ENCODE assay signal across 13 cellular contexts in genomic region chr4:72858328-72858727, GRCh38.
A peak's percentile ranks its signal among the peaks of the same experiment; 100 is the strongest.
DNase-seq lines count a peak whose midpoint lies in the region; ATAC-seq and TF ChIP-seq lines count a peak whose summit lies in the region.
"Had no signal": no experiment of that assay in that cellular context is flagged by ENCODE, and none has a peak within 500 bp of the region (broad histone marks: within the 10 kb centered on the region; RNA-seq: fewer than 3 reads in every experiment).

No MANE protein-coding gene starts in this region.

- no peaks in the 10 kb centered on the region for H3K9me3 ChIP-seq in lung (ENCODE audit: control insufficient read depth in 2 of 2, insufficient read depth in 1 of 2, low read length in 1 of 2)
- no peaks in the 10 kb centered on the region for H3K9me3 ChIP-seq in ascending aorta
- H3K9me3 ChIP-seq in body of pancreas: no peaks in the 10 kb centered on the region

- in situ Hi-C loops in astrocyte of the spinal cord (cut with HindIII; ENCODE audit: low sequenced_read_pairs): no loop called here

- H3K27ac ChIP-seq in lung (ENCODE audit: low read depth in 1 of 2, low read length in 1 of 2) (no peak overlapping the region), ascending aorta (no peak overlapping the region), body of pancreas (no peak overlapping the region)

- H3K4me1 ChIP-seq in lung (ENCODE audit: control insufficient read depth in 2 of 2, insufficient read depth in 2 of 2, low read length in 2 of 2) (no peaks in the 10 kb centered on the region), ascending aorta (no peaks in the 10 kb centered on the region), body of pancreas (no peaks in the 10 kb centered on the region)

- ATAC-seq in lung (ENCODE audit: insufficient read depth, low FRiP score) (peak; percentile 78), body of pancreas (no peak)

- no peak for TF ChIP-seq POLR2A in body of pancreas (IDR thresholded peaks at IDR 0.05)

- whole genome bisulfite sequencing in lung, 2 donors: 61 to 84% methylated on average over 4 of the region's 4 CpGs
- 60 to 69% methylated on average over 4 of the region's 4 CpGs for WGBS in body of pancreas, 2 donors

- no peaks in the 10 kb centered on the region for H3K36me3 ChIP-seq in lung (ENCODE audit: control insufficient read depth in 2 of 2, insufficient read depth in 2 of 2, low read length in 2 of 2)
- H3K36me3 ChIP-seq in ascending aorta: no peaks in the 10 kb centered on the region
- H3K36me3 ChIP-seq in body of pancreas (replicated peaks in 1 of 2; ENCODE audit: insufficient read depth in 1 of 2, low read depth in 2 of 2): no peaks in the 10 kb centered on the region

- H3K27ac Mint-ChIP-seq in progenitor cell of endocrine pancreas: no peak overlapping the region

- intact Hi-C loops in ascending aorta (cut with DNase I): no loop called here
- intact Hi-C loops in body of pancreas (cut with DNase I): no loop called here

- no peaks in the 10 kb centered on the region for H3K4me1 Mint-ChIP-seq in progenitor cell of endocrine pancreas (ENCODE audit: low read depth)

- H3K9me3 Mint-ChIP-seq in progenitor cell of endocrine pancreas (ENCODE audit: low read depth): no peaks in the 10 kb centered on the region

- DNase-seq in AG09319 (ENCODE audit: extremely low read depth, low read depth): peak; percentile 23
- peak; percentile 16 for DNase-seq in HPDE6-E6E7 (ENCODE audit: extremely low spot score)
- DNase-seq in astrocyte of the spinal cord (ENCODE audit: low read depth, low spot score): peak; percentile 82
- no peak for DNase-seq in lung (ENCODE audit: low spot score)
- no peak for DNase-seq in progenitor cell of endocrine pancreas (ENCODE audit: low spot score, unreplicated experiment)
- no peak for DNase-seq in ascending aorta (ENCODE audit: low spot score in 2 of 2)
- no peak for DNase-seq in activated CD4-positive, alpha-beta T cell treated with anti-CD3 and anti-CD28 coated beads for 4 hours
- no peak for DNase-seq in body of pancreas
- DNase-seq: activated CD8-positive, alpha-beta memory T cell treated with anti-CD3 and anti-CD28 coated beads, Interleukin-2, amount 50 U/mL, for 4 hours; GOT3; NCI-H1417 treated with DMSO at 0.1 percent for 48 hours; NCI-H510A treated with DMSO at 0.1 percent for 48 hours; SHP77 had no signal

- TF ChIP-seq CTCF in AG09319 (IDR thresholded peaks at IDR 0.05; ENCODE audit: low read depth, low read length) (no peak), astrocyte of the spinal cord (IDR thresholded peaks at IDR 0.05; ENCODE audit: low read depth, low read length) (no peak), lung (IDR thresholded peaks at IDR 0.05; ENCODE audit: control extremely low read depth, extremely low read depth) (no peak), progenitor cell of endocrine pancreas (IDR thresholded peaks at IDR 0.05; ENCODE audit: unreplicated experiment) (no peak), ascending aorta (IDR thresholded peaks at IDR 0.05) (no peak), body of pancreas (IDR thresholded peaks at IDR 0.05) (no peak)

- H3K27me3 Mint-ChIP-seq in progenitor cell of endocrine pancreas: no peaks in the 10 kb centered on the region

- no peaks in the 10 kb centered on the region for H3K36me3 Mint-ChIP-seq in progenitor cell of endocrine pancreas (ENCODE audit: insufficient read depth)

- no peak overlapping the region for H3K4me3 ChIP-seq in astrocyte of the spinal cord (ENCODE audit: low read depth, low read length)
- no peak overlapping the region for H3K4me3 ChIP-seq in lung
- no peak overlapping the region for H3K4me3 ChIP-seq in ascending aorta
- no peak overlapping the region for H3K4me3 ChIP-seq in body of pancreas

- no peaks in the 10 kb centered on the region for H3K27me3 ChIP-seq in lung (ENCODE audit: control insufficient read depth, insufficient read depth)
- no peaks in the 10 kb centered on the region for H3K27me3 ChIP-seq in ascending aorta
- H3K27me3 ChIP-seq in body of pancreas: no peaks in the 10 kb centered on the region

- no peak overlapping the region for H3K4me3 Mint-ChIP-seq in progenitor cell of endocrine pancreas (ENCODE audit: low read depth)

Comparison
In these comparisons a context has a peak if more than half of its experiments do, and no peak if none do; other contexts are left out.
1. DNase-seq: peak in AG09319 (single experiment), HPDE6-E6E7 (single experiment) and astrocyte of the spinal cord (single experiment); none in lung (single experiment), progenitor cell of endocrine pancreas (single experiment), ascending aorta (0 of 2), activated CD4-positive, alpha-beta T cell treated with anti-CD3 and anti-CD28 coated beads for 4 hours (0 of 2) and body of pancreas (0 of 4).